8 cellular contexts compared by ENCODE assay signal in genomic region chr14:52950410-52950897, GRCh38. TPM values are rescaled to one million over a fixed set of nuclear protein-coding genes. Genes with fewer than 3 reads are reported as not detected.
DNase-seq lines count a peak whose midpoint lies in the region; FAIRE-seq and TF ChIP-seq lines count a peak whose summit lies in the region.

No MANE protein-coding gene starts in this region.

- WGBS in esophagus, 2 donors = 1 to 3% methylated on average over 28 to 56 of the region's 56 CpGs
- 0 to 1% methylated on average over 20 to 24 of the region's 56 CpGs for WGBS in tibial nerve, 2 donors

- H3K9me3 ChIP-seq in esophagus (ENCODE audit: control insufficient read depth in 2 of 2, insufficient read depth in 1 of 2, low read depth in 1 of 2, low read length in 1 of 2) (no peaks in the 10 kb centered on the region), tibial nerve (no peaks in the 10 kb centered on the region)

- H3K4me1 ChIP-seq in esophagus (ENCODE audit: control insufficient read depth in 2 of 2, insufficient read depth in 2 of 2, low read length in 1 of 2) (peaks cover 3 to 4% of the 10 kb centered on the region in 2 donors), tibial nerve (peaks cover 0 to 59% (median 7%) of the 10 kb centered on the region in 4 donors)

- H3K4me3 ChIP-seq in esophagus (ENCODE audit: low read depth in 1 of 2, low read length in 2 of 2) (peak overlapping the region; percentile 67 to 76), tibial nerve (peak overlapping the region; percentile 75 to 93 (median 81))

- DNase-seq in AG08396 (ENCODE audit: low spot score) = peak; percentile 50
- DNase-seq in GM19239 (ENCODE audit: insufficient read length, low spot score) = peak; percentile 31
- peak; percentile 68 for DNase-seq in M059J (ENCODE audit: low read depth)
- DNase-seq in activated CD8-positive, alpha-beta memory T cell treated with anti-CD3 and anti-CD28 coated beads for 24 hours = peak; percentile 62
- DNase-seq in mucosa of gallbladder (ENCODE audit: low spot score) = peak; percentile 49
- DNase-seq in tibial nerve (ENCODE audit: low spot score in 2 of 2) = peak in 1 of 2 donors; percentile 60
- no peak for DNase-seq in NK-92 treated with Interleukin-12 subunit alpha and Interleukin-12 subunit beta, amount 100 ng/mL, for 24 hours (lab: John Stamatoyannopoulos, UW)

- H3K27me3 ChIP-seq in esophagus (ENCODE audit: control insufficient read depth in 1 of 2, insufficient read depth in 2 of 2, low read length in 2 of 2) (peaks cover 0 to 3% of the 10 kb centered on the region in 2 donors), tibial nerve (no peaks in the 10 kb centered on the region)

- peak in 1 of 2 donors; percentile 38 for TF ChIP-seq POLR2A in tibial nerve (IDR thresholded peaks at IDR 0.05)

- peak in 1 of 2 donors; percentile 62 for TF ChIP-seq EP300 in tibial nerve (IDR thresholded peaks at IDR 0.05)

- no peak for FAIRE-seq in GM19239 (lab: Jason Lieb, UNC)

- peak in 1 of 5 experiments; percentile 45 for TF ChIP-seq CTCF in tibial nerve (IDR thresholded peaks at IDR 0.05)

- H3K36me3 ChIP-seq in esophagus (ENCODE audit: control insufficient read depth in 2 of 2, insufficient read depth in 2 of 2, low read length in 1 of 2) (no peaks in the 10 kb centered on the region), tibial nerve (peaks cover 0 to 12% (median 0%) of the 10 kb centered on the region in 3 donors)

- H3K27ac ChIP-seq in esophagus (ENCODE audit: low read depth in 2 of 2, low read length in 1 of 2) = peak overlapping the region; percentile 91
- H3K27ac ChIP-seq in tibial nerve = peak overlapping the region; percentile 91 to 99 (median 98)

RNA-seq across cellular contexts. Expression of gene FERMT2, which starts 0.4 kb away (rescaled TPM):
- total RNA-seq in M059J (2014; rRNA removed; shearing (Covaris generic)) = 64.2 and 80.1 TPM in 2 replicates
- polyA plus RNA-seq in esophagus = 10 to 100 TPM in 1 of 2 donors, 1 to 10 TPM in 1; 6.5 to 21.5 TPM
- 125 TPM for total RNA-seq in mucosa of gallbladder
- total RNA-seq in tibial nerve = 100 to 1,000 TPM; 116 to 165 (median 146) TPM
